In the genomic region with DNA sequence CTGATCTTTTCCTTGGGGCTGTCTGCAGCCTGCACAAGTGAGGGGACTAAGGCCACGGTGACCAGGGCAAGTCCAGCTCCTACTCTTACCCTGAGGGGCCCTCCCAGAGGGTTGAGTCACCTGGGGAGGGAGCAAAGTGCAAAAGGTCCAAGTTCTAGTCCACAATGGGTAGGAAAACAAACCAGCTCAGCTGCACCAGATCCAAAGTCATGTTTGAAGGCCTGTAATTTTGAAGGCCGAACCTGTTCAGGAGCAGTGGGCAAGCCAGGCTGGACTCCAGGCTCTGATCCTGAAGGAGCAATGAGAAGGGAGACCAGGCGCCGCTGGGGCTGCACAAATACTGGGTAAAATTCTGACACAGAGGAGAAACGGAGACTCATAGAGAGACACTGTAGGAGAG, we compare ENCODE assay signal across 1 cellular context.
A peak's percentile ranks its signal among the peaks of the same experiment; 100 is the strongest.
TF ChIP-seq lines count a peak whose summit lies in the region.

No MANE protein-coding gene starts in this region.

TF ChIP-seq in HepG2, 621 proteins besides CTCF, POLR2A, EP300 and RAD21 (continued from another document and continues in another):
- TF ChIP-seq, protein P1, sequence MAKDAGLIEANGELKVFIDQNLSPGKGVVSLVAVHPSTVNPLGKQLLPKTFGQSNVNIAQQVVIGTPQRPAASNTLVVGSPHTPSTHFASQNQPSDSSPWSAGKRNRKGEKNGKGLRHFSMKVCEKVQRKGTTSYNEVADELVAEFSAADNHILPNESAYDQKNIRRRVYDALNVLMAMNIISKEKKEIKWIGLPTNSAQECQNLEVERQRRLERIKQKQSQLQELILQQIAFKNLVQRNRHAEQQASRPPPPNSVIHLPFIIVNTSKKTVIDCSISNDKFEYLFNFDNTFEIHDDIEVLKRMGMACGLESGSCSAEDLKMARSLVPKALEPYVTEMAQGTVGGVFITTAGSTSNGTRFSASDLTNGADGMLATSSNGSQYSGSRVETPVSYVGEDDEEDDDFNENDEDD (CRISPR knock-in tag; IDR thresholded peaks at IDR 0.05; ENCODE audit: borderline replicate concordance): peak; percentile 47; the same call in 1 of the 2 replicates
- TF ChIP-seq BCL6 (CRISPR knock-in tag; IDR thresholded peaks at IDR 0.05): peak; percentile 96
- TF ChIP-seq, protein P2, sequence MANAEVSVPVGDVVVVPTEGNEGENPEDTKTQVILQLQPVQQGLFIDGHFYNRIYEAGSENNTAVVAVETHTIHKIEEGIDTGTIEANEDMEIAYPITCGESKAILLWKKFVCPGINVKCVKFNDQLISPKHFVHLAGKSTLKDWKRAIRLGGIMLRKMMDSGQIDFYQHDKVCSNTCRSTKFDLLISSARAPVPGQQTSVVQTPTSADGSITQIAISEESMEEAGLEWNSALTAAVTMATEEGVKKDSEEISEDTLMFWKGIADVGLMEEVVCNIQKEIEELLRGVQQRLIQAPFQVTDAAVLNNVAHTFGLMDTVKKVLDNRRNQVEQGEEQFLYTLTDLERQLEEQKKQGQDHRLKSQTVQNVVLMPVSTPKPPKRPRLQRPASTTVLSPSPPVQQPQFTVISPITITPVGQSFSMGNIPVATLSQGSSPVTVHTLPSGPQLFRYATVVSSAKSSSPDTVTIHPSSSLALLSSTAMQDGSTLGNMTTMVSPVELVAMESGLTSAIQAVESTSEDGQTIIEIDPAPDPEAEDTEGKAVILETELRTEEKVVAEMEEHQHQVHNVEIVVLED (CRISPR knock-in tag; IDR thresholded peaks at IDR 0.05; ENCODE audit: borderline replicate concordance): peak; percentile 34; the same call in 1 of the 2 replicates
- TF ChIP-seq ZNF619 (CRISPR knock-in tag; IDR thresholded peaks at IDR 0.05): no peak
- no peak for TF ChIP-seq SMAD9 (CRISPR knock-in tag; IDR thresholded peaks at IDR 0.05)
- TF ChIP-seq YEATS2 (CRISPR knock-in tag; IDR thresholded peaks at IDR 0.05; ENCODE audit: borderline replicate concordance): peak; percentile 53; the same call in 1 of the 2 replicates
- TF ChIP-seq HMG20B (CRISPR knock-in tag; conservative IDR thresholded peaks at IDR 0.05): 0 out of 2 replicates have a peak, but pooled peaks have one; percentile 28
- TF ChIP-seq, protein P3, sequence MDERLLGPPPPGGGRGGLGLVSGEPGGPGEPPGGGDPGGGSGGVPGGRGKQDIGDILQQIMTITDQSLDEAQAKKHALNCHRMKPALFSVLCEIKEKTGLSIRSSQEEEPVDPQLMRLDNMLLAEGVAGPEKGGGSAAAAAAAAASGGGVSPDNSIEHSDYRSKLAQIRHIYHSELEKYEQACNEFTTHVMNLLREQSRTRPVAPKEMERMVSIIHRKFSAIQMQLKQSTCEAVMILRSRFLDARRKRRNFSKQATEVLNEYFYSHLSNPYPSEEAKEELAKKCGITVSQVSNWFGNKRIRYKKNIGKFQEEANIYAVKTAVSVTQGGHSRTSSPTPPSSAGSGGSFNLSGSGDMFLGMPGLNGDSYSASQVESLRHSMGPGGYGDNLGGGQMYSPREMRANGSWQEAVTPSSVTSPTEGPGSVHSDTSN (CRISPR knock-in tag; IDR thresholded peaks at IDR 0.05): no peak
- 0 out of 2 replicates have a peak, but pooled peaks have one; percentile 35 for TF ChIP-seq ZNF160 (CRISPR knock-in tag; IDR thresholded peaks at IDR 0.05)
- TF ChIP-seq ZNF180 (CRISPR knock-in tag; IDR thresholded peaks at IDR 0.05; ENCODE audit: borderline replicate concordance, low read depth): no peak
- TF ChIP-seq, protein P4, sequence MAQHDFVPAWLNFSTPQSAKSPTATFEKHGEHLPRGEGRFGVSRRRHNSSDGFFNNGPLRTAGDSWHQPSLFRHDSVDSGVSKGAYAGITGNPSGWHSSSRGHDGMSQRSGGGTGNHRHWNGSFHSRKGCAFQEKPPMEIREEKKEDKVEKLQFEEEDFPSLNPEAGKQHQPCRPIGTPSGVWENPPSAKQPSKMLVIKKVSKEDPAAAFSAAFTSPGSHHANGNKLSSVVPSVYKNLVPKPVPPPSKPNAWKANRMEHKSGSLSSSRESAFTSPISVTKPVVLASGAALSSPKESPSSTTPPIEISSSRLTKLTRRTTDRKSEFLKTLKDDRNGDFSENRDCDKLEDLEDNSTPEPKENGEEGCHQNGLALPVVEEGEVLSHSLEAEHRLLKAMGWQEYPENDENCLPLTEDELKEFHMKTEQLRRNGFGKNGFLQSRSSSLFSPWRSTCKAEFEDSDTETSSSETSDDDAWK (CRISPR knock-in tag; IDR thresholded peaks at IDR 0.05): no peak
- TF ChIP-seq CBFB (CRISPR knock-in tag; IDR thresholded peaks at IDR 0.05): peak; percentile 56; the same call in 1 of the 2 replicates
- TF ChIP-seq ZNF563 (CRISPR knock-in tag; IDR thresholded peaks at IDR 0.05): no peak
- TF ChIP-seq, protein P5, sequence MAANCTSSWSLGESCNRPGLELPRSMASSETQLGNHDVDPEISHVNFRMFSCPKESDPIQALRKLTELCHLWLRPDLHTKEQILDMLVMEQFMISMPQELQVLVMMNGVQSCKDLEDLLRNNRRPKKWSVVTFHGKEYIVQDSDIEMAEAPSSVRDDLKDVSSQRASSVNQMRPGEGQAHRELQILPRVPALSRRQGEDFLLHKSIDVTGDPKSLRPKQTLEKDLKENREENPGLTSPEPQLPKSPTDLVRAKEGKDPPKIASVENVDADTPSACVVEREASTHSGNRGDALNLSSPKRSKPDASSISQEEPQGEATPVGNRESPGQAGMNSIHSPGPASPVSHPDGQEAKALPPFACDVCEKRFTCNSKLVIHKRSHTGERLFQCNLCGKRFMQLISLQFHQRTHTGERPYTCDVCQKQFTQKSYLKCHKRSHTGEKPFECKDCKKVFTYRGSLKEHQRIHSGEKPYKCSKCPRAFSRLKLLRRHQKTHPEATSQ (CRISPR knock-in tag; IDR thresholded peaks at IDR 0.05; ENCODE audit: borderline replicate concordance): peak; percentile 27; the same call in 1 of the 2 replicates
- no peak for TF ChIP-seq ZNF768 (CRISPR knock-in tag; IDR thresholded peaks at IDR 0.05)
- TF ChIP-seq, protein P6, sequence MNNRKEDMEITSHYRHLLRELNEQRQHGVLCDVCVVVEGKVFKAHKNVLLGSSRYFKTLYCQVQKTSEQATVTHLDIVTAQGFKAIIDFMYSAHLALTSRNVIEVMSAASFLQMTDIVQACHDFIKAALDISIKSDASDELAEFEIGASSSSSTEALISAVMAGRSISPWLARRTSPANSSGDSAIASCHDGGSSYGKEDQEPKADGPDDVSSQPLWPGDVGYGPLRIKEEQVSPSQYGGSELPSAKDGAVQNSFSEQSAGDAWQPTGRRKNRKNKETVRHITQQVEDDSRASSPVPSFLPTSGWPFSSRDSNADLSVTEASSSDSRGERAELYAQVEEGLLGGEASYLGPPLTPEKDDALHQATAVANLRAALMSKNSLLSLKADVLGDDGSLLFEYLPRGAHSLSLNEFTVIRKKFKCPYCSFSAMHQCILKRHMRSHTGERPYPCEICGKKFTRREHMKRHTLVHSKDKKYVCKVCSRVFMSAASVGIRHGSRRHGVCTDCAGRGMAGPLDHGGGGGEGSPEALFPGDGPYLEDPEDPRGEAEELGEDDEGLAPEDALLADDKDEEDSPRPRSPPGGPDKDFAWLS (CRISPR knock-in tag; IDR thresholded peaks at IDR 0.05; ENCODE audit: borderline replicate concordance): no peak
- TF ChIP-seq HOXD1 (CRISPR knock-in tag; IDR thresholded peaks at IDR 0.05): 0 out of 2 replicates have a peak, but pooled peaks have one; percentile 47
- no peak for TF ChIP-seq NFE2 (CRISPR knock-in tag; IDR thresholded peaks at IDR 0.05)
- TF ChIP-seq ZNF143 (CRISPR knock-in tag; IDR thresholded peaks at IDR 0.05): peak; percentile 50; the same call in 1 of the 2 replicates
- peak; percentile 39 for TF ChIP-seq ZNF781 (CRISPR knock-in tag; IDR thresholded peaks at IDR 0.05; ENCODE audit: borderline replicate concordance, not compliant biosample characterization)
- TF ChIP-seq NKX3-1 (CRISPR knock-in tag; IDR thresholded peaks at IDR 0.05): 0 out of 2 replicates have a peak, but pooled peaks have one; percentile 34
- TF ChIP-seq, protein P7, sequence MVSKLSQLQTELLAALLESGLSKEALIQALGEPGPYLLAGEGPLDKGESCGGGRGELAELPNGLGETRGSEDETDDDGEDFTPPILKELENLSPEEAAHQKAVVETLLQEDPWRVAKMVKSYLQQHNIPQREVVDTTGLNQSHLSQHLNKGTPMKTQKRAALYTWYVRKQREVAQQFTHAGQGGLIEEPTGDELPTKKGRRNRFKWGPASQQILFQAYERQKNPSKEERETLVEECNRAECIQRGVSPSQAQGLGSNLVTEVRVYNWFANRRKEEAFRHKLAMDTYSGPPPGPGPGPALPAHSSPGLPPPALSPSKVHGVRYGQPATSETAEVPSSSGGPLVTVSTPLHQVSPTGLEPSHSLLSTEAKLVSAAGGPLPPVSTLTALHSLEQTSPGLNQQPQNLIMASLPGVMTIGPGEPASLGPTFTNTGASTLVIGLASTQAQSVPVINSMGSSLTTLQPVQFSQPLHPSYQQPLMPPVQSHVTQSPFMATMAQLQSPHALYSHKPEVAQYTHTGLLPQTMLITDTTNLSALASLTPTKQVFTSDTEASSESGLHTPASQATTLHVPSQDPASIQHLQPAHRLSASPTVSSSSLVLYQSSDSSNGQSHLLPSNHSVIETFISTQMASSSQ (IDR thresholded peaks at IDR 0.05; ENCODE audit: low read depth): 0 out of 2 replicates have a peak, but pooled peaks have one; percentile 18
- TF ChIP-seq, protein P7 (CRISPR knock-in tag; IDR thresholded peaks at IDR 0.05; ENCODE audit: borderline replicate concordance): no peak; the same call in 1 of the 2 replicates
- TF ChIP-seq, protein P8, sequence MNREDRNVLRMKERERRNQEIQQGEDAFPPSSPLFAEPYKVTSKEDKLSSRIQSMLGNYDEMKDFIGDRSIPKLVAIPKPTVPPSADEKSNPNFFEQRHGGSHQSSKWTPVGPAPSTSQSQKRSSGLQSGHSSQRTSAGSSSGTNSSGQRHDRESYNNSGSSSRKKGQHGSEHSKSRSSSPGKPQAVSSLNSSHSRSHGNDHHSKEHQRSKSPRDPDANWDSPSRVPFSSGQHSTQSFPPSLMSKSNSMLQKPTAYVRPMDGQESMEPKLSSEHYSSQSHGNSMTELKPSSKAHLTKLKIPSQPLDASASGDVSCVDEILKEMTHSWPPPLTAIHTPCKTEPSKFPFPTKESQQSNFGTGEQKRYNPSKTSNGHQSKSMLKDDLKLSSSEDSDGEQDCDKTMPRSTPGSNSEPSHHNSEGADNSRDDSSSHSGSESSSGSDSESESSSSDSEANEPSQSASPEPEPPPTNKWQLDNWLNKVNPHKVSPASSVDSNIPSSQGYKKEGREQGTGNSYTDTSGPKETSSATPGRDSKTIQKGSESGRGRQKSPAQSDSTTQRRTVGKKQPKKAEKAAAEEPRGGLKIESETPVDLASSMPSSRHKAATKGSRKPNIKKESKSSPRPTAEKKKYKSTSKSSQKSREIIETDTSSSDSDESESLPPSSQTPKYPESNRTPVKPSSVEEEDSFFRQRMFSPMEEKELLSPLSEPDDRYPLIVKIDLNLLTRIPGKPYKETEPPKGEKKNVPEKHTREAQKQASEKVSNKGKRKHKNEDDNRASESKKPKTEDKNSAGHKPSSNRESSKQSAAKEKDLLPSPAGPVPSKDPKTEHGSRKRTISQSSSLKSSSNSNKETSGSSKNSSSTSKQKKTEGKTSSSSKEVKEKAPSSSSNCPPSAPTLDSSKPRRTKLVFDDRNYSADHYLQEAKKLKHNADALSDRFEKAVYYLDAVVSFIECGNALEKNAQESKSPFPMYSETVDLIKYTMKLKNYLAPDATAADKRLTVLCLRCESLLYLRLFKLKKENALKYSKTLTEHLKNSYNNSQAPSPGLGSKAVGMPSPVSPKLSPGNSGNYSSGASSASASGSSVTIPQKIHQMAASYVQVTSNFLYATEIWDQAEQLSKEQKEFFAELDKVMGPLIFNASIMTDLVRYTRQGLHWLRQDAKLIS (CRISPR knock-in tag; IDR thresholded peaks at IDR 0.05): no peak
- no peak for TF ChIP-seq ARHGAP35 (CRISPR knock-in tag; IDR thresholded peaks at IDR 0.05; ENCODE audit: borderline replicate concordance)
- TF ChIP-seq, protein P9, sequence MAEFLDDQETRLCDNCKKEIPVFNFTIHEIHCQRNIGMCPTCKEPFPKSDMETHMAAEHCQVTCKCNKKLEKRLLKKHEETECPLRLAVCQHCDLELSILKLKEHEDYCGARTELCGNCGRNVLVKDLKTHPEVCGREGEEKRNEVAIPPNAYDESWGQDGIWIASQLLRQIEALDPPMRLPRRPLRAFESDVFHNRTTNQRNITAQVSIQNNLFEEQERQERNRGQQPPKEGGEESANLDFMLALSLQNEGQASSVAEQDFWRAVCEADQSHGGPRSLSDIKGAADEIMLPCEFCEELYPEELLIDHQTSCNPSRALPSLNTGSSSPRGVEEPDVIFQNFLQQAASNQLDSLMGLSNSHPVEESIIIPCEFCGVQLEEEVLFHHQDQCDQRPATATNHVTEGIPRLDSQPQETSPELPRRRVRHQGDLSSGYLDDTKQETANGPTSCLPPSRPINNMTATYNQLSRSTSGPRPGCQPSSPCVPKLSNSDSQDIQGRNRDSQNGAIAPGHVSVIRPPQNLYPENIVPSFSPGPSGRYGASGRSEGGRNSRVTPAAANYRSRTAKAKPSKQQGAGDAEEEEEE (CRISPR knock-in tag; IDR thresholded peaks at IDR 0.05; ENCODE audit: borderline replicate concordance): no peak
- TF ChIP-seq, protein P10, sequence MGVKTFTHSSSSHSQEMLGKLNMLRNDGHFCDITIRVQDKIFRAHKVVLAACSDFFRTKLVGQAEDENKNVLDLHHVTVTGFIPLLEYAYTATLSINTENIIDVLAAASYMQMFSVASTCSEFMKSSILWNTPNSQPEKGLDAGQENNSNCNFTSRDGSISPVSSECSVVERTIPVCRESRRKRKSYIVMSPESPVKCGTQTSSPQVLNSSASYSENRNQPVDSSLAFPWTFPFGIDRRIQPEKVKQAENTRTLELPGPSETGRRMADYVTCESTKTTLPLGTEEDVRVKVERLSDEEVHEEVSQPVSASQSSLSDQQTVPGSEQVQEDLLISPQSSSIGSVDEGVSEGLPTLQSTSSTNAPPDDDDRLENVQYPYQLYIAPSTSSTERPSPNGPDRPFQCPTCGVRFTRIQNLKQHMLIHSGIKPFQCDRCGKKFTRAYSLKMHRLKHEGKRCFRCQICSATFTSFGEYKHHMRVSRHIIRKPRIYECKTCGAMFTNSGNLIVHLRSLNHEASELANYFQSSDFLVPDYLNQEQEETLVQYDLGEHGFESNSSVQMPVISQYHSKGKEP (CRISPR knock-in tag; IDR thresholded peaks at IDR 0.05): no peak
- TF ChIP-seq, protein P11, sequence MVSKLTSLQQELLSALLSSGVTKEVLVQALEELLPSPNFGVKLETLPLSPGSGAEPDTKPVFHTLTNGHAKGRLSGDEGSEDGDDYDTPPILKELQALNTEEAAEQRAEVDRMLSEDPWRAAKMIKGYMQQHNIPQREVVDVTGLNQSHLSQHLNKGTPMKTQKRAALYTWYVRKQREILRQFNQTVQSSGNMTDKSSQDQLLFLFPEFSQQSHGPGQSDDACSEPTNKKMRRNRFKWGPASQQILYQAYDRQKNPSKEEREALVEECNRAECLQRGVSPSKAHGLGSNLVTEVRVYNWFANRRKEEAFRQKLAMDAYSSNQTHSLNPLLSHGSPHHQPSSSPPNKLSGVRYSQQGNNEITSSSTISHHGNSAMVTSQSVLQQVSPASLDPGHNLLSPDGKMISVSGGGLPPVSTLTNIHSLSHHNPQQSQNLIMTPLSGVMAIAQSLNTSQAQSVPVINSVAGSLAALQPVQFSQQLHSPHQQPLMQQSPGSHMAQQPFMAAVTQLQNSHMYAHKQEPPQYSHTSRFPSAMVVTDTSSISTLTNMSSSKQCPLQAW (CRISPR knock-in tag; IDR thresholded peaks at IDR 0.05): peak; percentile 89
- no peak for TF ChIP-seq ELF4 (CRISPR knock-in tag; IDR thresholded peaks at IDR 0.05; ENCODE audit: borderline replicate concordance)
